Comparison of ENCODE assay signal across 12 cellular contexts in the genomic region with DNA sequence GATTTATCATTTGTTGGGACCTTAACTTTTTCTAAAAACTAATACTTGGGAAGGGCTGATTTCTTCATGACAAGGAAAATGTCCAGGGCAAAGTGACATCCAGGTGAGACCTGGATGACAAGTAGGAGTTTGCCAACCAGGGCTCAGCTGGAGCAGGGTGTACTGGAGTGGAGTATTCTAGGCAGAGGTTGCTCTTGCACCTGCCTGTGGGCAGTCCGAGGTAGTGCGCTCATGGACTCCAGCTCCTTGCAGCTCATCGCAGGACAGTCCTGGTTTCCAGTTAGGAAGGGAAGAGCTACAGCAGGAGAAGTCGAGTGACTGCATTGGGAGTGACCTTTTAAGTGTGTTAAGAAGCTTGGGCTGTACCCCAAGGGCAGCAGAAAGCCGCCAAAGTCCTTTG.
DNase-seq lines count a peak whose midpoint lies in the region; ATAC-seq and TF ChIP-seq lines count a peak whose summit lies in the region.
"Had no signal": no experiment of that assay in that cellular context is flagged by ENCODE, and none has a peak within 500 bp of the region (broad histone marks: within the 10 kb centered on the region; RNA-seq: fewer than 3 reads in every experiment).

No MANE protein-coding gene starts in this region.

- POLR2A ChIA-PET in OCI-LY7 (lab: Charles Lee), result interaction anchor here (0.7 kb wide), 1 partner anchor 74 kb away, joined by 3 read pairs; no protein-coding TSS in a partner anchor

- BruUV-seq in OCI-LY7 (replicated peaks; lab: Mats Ljungman, UMichigan), result no TSS peak

- H3K9me2 ChIP-seq in GM23338 (ENCODE audit: insufficient read depth), result no peaks in the 10 kb centered on the region
- no peaks in the 10 kb centered on the region for H3K9me2 ChIP-seq in OCI-LY7 (ENCODE audit: insufficient read depth, low read length)

- H3K4me3 Mint-ChIP-seq in GM23338, result no peak overlapping the region
- H3K4me3 Mint-ChIP-seq: activated naive CD8-positive, alpha-beta T cell treated with anti-CD3 and anti-CD28 coated beads, Interleukin-2, amount 10 ng/mL, durations not matched to agents 7 days and 5 days; T-cell had no signal

- H3K36me3 ChIP-seq in GM23338 (ENCODE audit: insufficient read depth), result no peaks in the 10 kb centered on the region
- no peaks in the 10 kb centered on the region for H3K36me3 ChIP-seq in OCI-LY7 (ENCODE audit: insufficient read depth, low read length)
- H3K36me3 ChIP-seq in transverse colon, result peaks cover 0 to 6% (median 0%) of the 10 kb centered on the region in 4 donors

- no peak for TF ChIP-seq CTCF in GM12865 (IDR thresholded peaks at IDR 0.05; ENCODE audit: insufficient read depth, low read depth, low read length, missing control alignments)
- peak in 1 of 2 experiments; percentile 23; a peak in 1 of 4 replicates for TF ChIP-seq CTCF in GM23338 (conservative IDR thresholded peaks at IDR 0.05; ENCODE audit: low read depth in 2 of 2)
- no peak for TF ChIP-seq CTCF in OCI-LY7 (conservative IDR thresholded peaks at IDR 0.05; ENCODE audit: low read length)
- no peak for TF ChIP-seq CTCF in lower leg skin (IDR thresholded peaks at IDR 0.05)
- peak in 1 of 5 experiments; percentile 22 for TF ChIP-seq CTCF in transverse colon (IDR thresholded peaks at IDR 0.05)

- no peak overlapping the region for H3K4me2 ChIP-seq in GM23338
- H3K4me2 ChIP-seq in OCI-LY7 (ENCODE audit: low read length), result no peak overlapping the region

- H3K27ac ChIP-seq in GM23338 (ENCODE audit: low read depth) (no peak overlapping the region), OCI-LY7 (ENCODE audit: low read depth, low read length, poor library complexity, severe bottlenecking) (no peak overlapping the region), transverse colon (no peak overlapping the region)
- H3K27ac ChIP-seq: neutrophil had no signal

- in situ Hi-C loops in transverse colon (cut with MboI; ENCODE audit: low pct_ligation_motif_present in 1 of 4, low pct_unique_long_range_greater_than_20kb in 1 of 4, low sequenced_read_pairs in 3 of 4), result no loop called here

- intact Hi-C loops in OCI-LY7 (cut with micrococcal nuclease; ENCODE audit: unreplicated experiment), result no loop called here
- intact Hi-C loops in left colon (cut with DNase I, micrococcal nuclease), result no loop called here
- intact Hi-C loops in lower leg skin (cut with DNase I; ENCODE audit: low total_unique reads), result no loop called here
- intact Hi-C loops in transverse colon (cut with DNase I; ENCODE audit: low total_unique reads), result no loop called here

- H3K9me3 Mint-ChIP-seq in GM23338, result no peaks in the 10 kb centered on the region
- H3K9me3 Mint-ChIP-seq: activated naive CD8-positive, alpha-beta T cell treated with anti-CD3 and anti-CD28 coated beads, Interleukin-2, amount 10 ng/mL, durations not matched to agents 7 days and 5 days; T-cell had no signal

- no peak overlapping the region for H3K27ac Mint-ChIP-seq in GM23338
- H3K27ac Mint-ChIP-seq: activated naive CD8-positive, alpha-beta T cell treated with anti-CD3 and anti-CD28 coated beads, Interleukin-2, amount 10 ng/mL, durations not matched to agents 7 days and 5 days; T-cell had no signal

- H3K4me1 ChIP-seq in GM23338 (ENCODE audit: insufficient read depth), result peaks cover 2% of the 10 kb centered on the region; the same call in 1 of the 2 replicates
- no peaks in the 10 kb centered on the region for H3K4me1 ChIP-seq in OCI-LY7 (ENCODE audit: insufficient read depth, low read length, poor library complexity, severe bottlenecking)
- no peaks in the 10 kb centered on the region for H3K4me1 ChIP-seq in transverse colon

- CTCF ChIA-PET in OCI-LY7 (lab: Charles Lee; ENCODE audit: unreplicated experiment), result no interaction called here

- H3K4me1 Mint-ChIP-seq in GM23338, result no peaks in the 10 kb centered on the region; the same call in 2 of the 3 replicates
- H3K4me1 Mint-ChIP-seq: activated naive CD8-positive, alpha-beta T cell treated with anti-CD3 and anti-CD28 coated beads, Interleukin-2, amount 10 ng/mL, durations not matched to agents 7 days and 5 days had no signal

- H2AFZ ChIP-seq in GM23338, result no peak overlapping the region
- H2AFZ ChIP-seq in OCI-LY7 (ENCODE audit: low read length), result no peak overlapping the region

- H3K79me2 ChIP-seq in GM23338 (replicated peaks; ENCODE audit: insufficient read depth) (no peaks in the 10 kb centered on the region), OCI-LY7 (ENCODE audit: insufficient read depth, low read depth, low read length) (no peaks in the 10 kb centered on the region)

- TF ChIP-seq EP300 in transverse colon (IDR thresholded peaks at IDR 0.05; ENCODE audit: low read depth), result no peak

- DNase-seq in GM12865 (ENCODE audit: low read depth) (peak; percentile 7), GM23338 (ENCODE audit: low spot score) (peak; percentile 38), OCI-LY7 (ENCODE audit: low spot score) (peak; percentile 1), left colon (no peak), GOT3 (lab: John Stamatoyannopoulos, UW) (no peak), lower leg skin (ENCODE audit: low spot score in 2 of 2) (no peak), ureter (ENCODE audit: low spot score) (no peak), transverse colon (no peak)
- DNase-seq: activated CD8-positive, alpha-beta memory T cell treated with anti-CD3 and anti-CD28 coated beads for 24 hours; activated naive CD8-positive, alpha-beta T cell treated with anti-CD3 and anti-CD28 coated beads, Interleukin-2, amount 10 ng/mL, durations not matched to agents 7 days and 5 days had no signal

- TF ChIP-seq POLR2A in lower leg skin (IDR thresholded peaks at IDR 0.05) (no peak), transverse colon (IDR thresholded peaks at IDR 0.05) (no peak)

- ATAC-seq in GM23338 (peak; percentile 94), left colon (peak; percentile 52)
- ATAC-seq: T-cell had no signal

- no peaks in the 10 kb centered on the region; the same call in 1 of the 3 replicates for H3K36me3 Mint-ChIP-seq in GM23338 (ENCODE audit: low read depth)
- H3K36me3 Mint-ChIP-seq: activated naive CD8-positive, alpha-beta T cell treated with anti-CD3 and anti-CD28 coated beads, Interleukin-2, amount 10 ng/mL, durations not matched to agents 7 days and 5 days had no signal

- WGBS in lower leg skin, 2 donors, result 91% methylated on average over 5 of the region's 5 CpGs
- WGBS in transverse colon (ENCODE audit: low coverage in 1 of 2), 2 donors, result 87 to 88% methylated on average over 5 of the region's 5 CpGs

- no peaks in the 10 kb centered on the region for H3F3A ChIP-seq in GM23338 (replicated peaks; ENCODE audit: low read depth)

- no peak overlapping the region for H3K4me3 ChIP-seq in GM12865 (ENCODE audit: low read depth, low read length)
- H3K4me3 ChIP-seq in GM23338, result no peak overlapping the region
- no peak overlapping the region for H3K4me3 ChIP-seq in OCI-LY7 (ENCODE audit: low read depth, low read length, poor library complexity, severe bottlenecking)
- H3K4me3 ChIP-seq in lower leg skin (ENCODE audit: low read depth, poor library complexity, severe bottlenecking), result no peak overlapping the region
- no peak overlapping the region for H3K4me3 ChIP-seq in transverse colon

- H3K27me3 Mint-ChIP-seq in GM23338 (ENCODE audit: insufficient read depth, low read depth, poor library complexity), result no peaks in the 10 kb centered on the region
- H3K27me3 Mint-ChIP-seq: activated naive CD8-positive, alpha-beta T cell treated with anti-CD3 and anti-CD28 coated beads, Interleukin-2, amount 10 ng/mL, durations not matched to agents 7 days and 5 days; T-cell had no signal

- no peaks in the 10 kb centered on the region for H3K27me3 ChIP-seq in GM23338 (ENCODE audit: insufficient read depth)
- H3K27me3 ChIP-seq in transverse colon, result no peaks in the 10 kb centered on the region
- H3K27me3 ChIP-seq: neutrophil had no signal

- peaks cover 8% of the 10 kb centered on the region for H4K20me1 ChIP-seq in GM23338 (replicated peaks; ENCODE audit: insufficient read depth)
- H4K20me1 ChIP-seq in OCI-LY7 (ENCODE audit: insufficient read depth, low read length), result no peaks in the 10 kb centered on the region

- H3K9me3 ChIP-seq in OCI-LY7 (ENCODE audit: low read length) (no peaks in the 10 kb centered on the region), transverse colon (no peaks in the 10 kb centered on the region)
- H3K9me3 ChIP-seq: neutrophil had no signal

TF ChIP-seq in GM23338, 12 proteins besides CTCF, POLR2A, EP300 and RAD21 (continues in another document):
- TF ChIP-seq STAT1 (IDR thresholded peaks at IDR 0.05; ENCODE audit: unreplicated experiment) (no peak), POLR2AphosphoS5 (IDR thresholded peaks at IDR 0.05; ENCODE audit: low read depth) (no peak), CREB1 (CRISPR knock-in tag; IDR thresholded peaks at IDR 0.05; ENCODE audit: low read depth) (no peak), EZH2 (IDR thresholded peaks at IDR 0.05; ENCODE audit: low read depth, unreplicated experiment) (no peak), EZH2phosphoT487 (IDR thresholded peaks at IDR 0.05; ENCODE audit: unreplicated experiment) (no peak), ZNF114 (CRISPR knock-in tag; IDR thresholded peaks at IDR 0.05) (no peak), ZNF331 (CRISPR knock-in tag; IDR thresholded peaks at IDR 0.05; ENCODE audit: low read depth) (no peak), JUNB (IDR thresholded peaks at IDR 0.05; ENCODE audit: unreplicated experiment) (no peak), NANOG (IDR thresholded peaks at IDR 0.05; ENCODE audit: borderline replicate concordance) (no peak)
- TF ChIP-seq, protein P1, sequence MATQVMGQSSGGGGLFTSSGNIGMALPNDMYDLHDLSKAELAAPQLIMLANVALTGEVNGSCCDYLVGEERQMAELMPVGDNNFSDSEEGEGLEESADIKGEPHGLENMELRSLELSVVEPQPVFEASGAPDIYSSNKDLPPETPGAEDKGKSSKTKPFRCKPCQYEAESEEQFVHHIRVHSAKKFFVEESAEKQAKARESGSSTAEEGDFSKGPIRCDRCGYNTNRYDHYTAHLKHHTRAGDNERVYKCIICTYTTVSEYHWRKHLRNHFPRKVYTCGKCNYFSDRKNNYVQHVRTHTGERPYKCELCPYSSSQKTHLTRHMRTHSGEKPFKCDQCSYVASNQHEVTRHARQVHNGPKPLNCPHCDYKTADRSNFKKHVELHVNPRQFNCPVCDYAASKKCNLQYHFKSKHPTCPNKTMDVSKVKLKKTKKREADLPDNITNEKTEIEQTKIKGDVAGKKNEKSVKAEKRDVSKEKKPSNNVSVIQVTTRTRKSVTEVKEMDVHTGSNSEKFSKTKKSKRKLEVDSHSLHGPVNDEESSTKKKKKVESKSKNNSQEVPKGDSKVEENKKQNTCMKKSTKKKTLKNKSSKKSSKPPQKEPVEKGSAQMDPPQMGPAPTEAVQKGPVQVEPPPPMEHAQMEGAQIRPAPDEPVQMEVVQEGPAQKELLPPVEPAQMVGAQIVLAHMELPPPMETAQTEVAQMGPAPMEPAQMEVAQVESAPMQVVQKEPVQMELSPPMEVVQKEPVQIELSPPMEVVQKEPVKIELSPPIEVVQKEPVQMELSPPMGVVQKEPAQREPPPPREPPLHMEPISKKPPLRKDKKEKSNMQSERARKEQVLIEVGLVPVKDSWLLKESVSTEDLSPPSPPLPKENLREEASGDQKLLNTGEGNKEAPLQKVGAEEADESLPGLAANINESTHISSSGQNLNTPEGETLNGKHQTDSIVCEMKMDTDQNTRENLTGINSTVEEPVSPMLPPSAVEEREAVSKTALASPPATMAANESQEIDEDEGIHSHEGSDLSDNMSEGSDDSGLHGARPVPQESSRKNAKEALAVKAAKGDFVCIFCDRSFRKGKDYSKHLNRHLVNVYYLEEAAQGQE (IDR thresholded peaks at IDR 0.05; ENCODE audit: unreplicated experiment), result no peak

Comparison
In these comparisons a context has a peak if more than half of its experiments do, and no peak if none do; other contexts are left out.
1. DNase-seq: peak in GM12865 (single experiment), GM23338 (single experiment) and OCI-LY7 (single experiment); none in left colon (0 of 2), GOT3 (single experiment), lower leg skin (0 of 2), ureter (single experiment) and transverse colon (single experiment).